ENCODE assay signal across 9 cellular contexts in genomic region chr6:36422714-36423100, GRCh38. TPM values are rescaled to one million over a fixed set of nuclear protein-coding genes. Genes with fewer than 3 reads are reported as not detected.
DNase-seq lines count a peak whose midpoint lies in the region; ATAC-seq and TF ChIP-seq lines count a peak whose summit lies in the region.
"Had no signal": no experiment of that assay in that cellular context is flagged by ENCODE, and none has a peak within 500 bp of the region (broad histone marks: within the 10 kb centered on the region; RNA-seq: fewer than 3 reads in every experiment).

No MANE protein-coding gene starts in this region.

- no peaks in the 10 kb centered on the region for H3K9me3 ChIP-seq in PC-9 (ENCODE audit: insufficient read depth, low read depth)
- no peaks in the 10 kb centered on the region for H3K9me3 ChIP-seq in esophagus muscularis mucosa

- CTCF ChIA-PET in PC-9 (lab: Charles Lee) = interaction anchor here (0.6 kb wide), 1 partner anchor 185 kb away, joined by 6 read pairs; no protein-coding TSS in a partner anchor

- ATAC-seq in GM19035 (IDR thresholded peaks at IDR 0.05; ENCODE audit: unreplicated experiment) = no peak

- H3K9me2 ChIP-seq in PC-9 (ENCODE audit: insufficient read depth) = no peaks in the 10 kb centered on the region

- H3K4me1 ChIP-seq in PC-9 (replicated peaks; ENCODE audit: insufficient read depth) (peaks cover 44% of the 10 kb centered on the region), esophagus muscularis mucosa (peaks cover 5 to 16% (median 12%) of the 10 kb centered on the region in 4 donors)

- H3K79me2 ChIP-seq in PC-9 (ENCODE audit: low read depth) = no peaks in the 10 kb centered on the region

- BruUV-seq in PC-9 (replicated peaks; lab: Mats Ljungman, UMichigan) = no TSS peak

- H3K4me2 ChIP-seq in PC-9 = peak overlapping the region; percentile 95

- H4K20me1 ChIP-seq in PC-9 (ENCODE audit: insufficient read depth) = no peaks in the 10 kb centered on the region

- no peak for TF ChIP-seq POLR2A in esophagus muscularis mucosa (IDR thresholded peaks at IDR 0.05; ENCODE audit: low read depth)

- TF ChIP-seq CTCF in GM12875 (IDR thresholded peaks at IDR 0.05; ENCODE audit: borderline replicate concordance, insufficient read depth, low read depth, low read length) = no peak
- no peak for TF ChIP-seq CTCF in PC-9 (conservative IDR thresholded peaks at IDR 0.05)
- TF ChIP-seq CTCF in esophagus muscularis mucosa (IDR thresholded peaks at IDR 0.05) = no peak
- TF ChIP-seq CTCF in retinal pigment epithelial cell (conservative IDR thresholded peaks at IDR 0.05; ENCODE audit: low read depth, low read length) = no peak

- H3K27me3 ChIP-seq in PC-9 (ENCODE audit: insufficient read depth, low read depth) = no peaks in the 10 kb centered on the region
- H3K27me3 ChIP-seq in esophagus muscularis mucosa = no peaks in the 10 kb centered on the region

- intact Hi-C loops in PC-9 (cut with micrococcal nuclease; ENCODE audit: unreplicated experiment) = loop anchor here (1.0 to 5.0 kb wide), 6 partner anchors 21 to 335 kb away; partner anchors contain the start of gene CDKN1A
- intact Hi-C loops in esophagus muscularis mucosa (cut with DNase I) = loop anchor here (1.0 to 5.0 kb wide), 3 partner anchors 20 to 260 kb away; partner anchors contain the start of genes KCTD20, PXT1 and SRSF3

- peak overlapping the region; percentile 71; the same call in 1 of the 2 replicates for H2AFZ ChIP-seq in PC-9

- H3K27ac ChIP-seq in PC-9 (peak overlapping the region; percentile 35), esophagus muscularis mucosa (replicated peaks in 1 of 4) (peak overlapping the region; percentile 87 to 92 (median 90))

- peaks cover 29% of the 10 kb centered on the region for H3F3A ChIP-seq in PC-9 (ENCODE audit: insufficient read depth, low read depth)

- WGBS in esophagus muscularis mucosa = 10% methylated on average over 4 of the region's 4 CpGs

- H3K4me3 ChIP-seq in GM12875 (ENCODE audit: low read depth, low read length) (peak overlapping the region; percentile 21), PC-9 (peak overlapping the region; percentile 75; the same call in 1 of the 2 replicates), esophagus muscularis mucosa (peak overlapping the region; percentile 56 to 71 (median 62)), retinal pigment epithelial cell (ENCODE audit: low read length) (peak overlapping the region; percentile 49)

- H3K36me3 ChIP-seq in PC-9 (ENCODE audit: low read depth) = no peaks in the 10 kb centered on the region
- no peaks in the 10 kb centered on the region for H3K36me3 ChIP-seq in esophagus muscularis mucosa

- TF ChIP-seq EP300 in esophagus muscularis mucosa (IDR thresholded peaks at IDR 0.05) = no peak

- POLR2A ChIA-PET in PC-9 (lab: Charles Lee; ENCODE audit: unreplicated experiment) = interaction anchor here (0.5 to 0.8 kb wide), 5 partner anchors 11 to 943 kb away, joined by 3 to 6 read pairs (median 4); no protein-coding TSS in a partner anchor

- no peak for DNase-seq in PC-9
- DNase-seq in esophagus muscularis mucosa (ENCODE audit: extremely low spot score) = no peak
- no peak for DNase-seq in retinal pigment epithelial cell (ENCODE audit: low read depth)
- DNase-seq in D341Med (ENCODE audit: low spot score) = no peak
- DNase-seq in AG20443 (ENCODE audit: low spot score) = no peak
- no peak for DNase-seq in NCI-H1417 treated with DMSO at 0.1 percent for 48 hours (lab: John Stamatoyannopoulos, UW)

RNA-seq across cellular contexts. Expression of gene PXT1, which starts 19.9 kb away (rescaled TPM):
- total RNA-seq in PC-9 (2021) = not detected in 2 replicates
- total RNA-seq in esophagus muscularis mucosa = not detected
- total RNA-seq: glomerular endothelial cell had no signal

RNA-seq across cellular contexts. Expression of gene KCTD20, which starts 20.1 kb away (rescaled TPM):
- total RNA-seq in PC-9 (2021) = 34.2 and 42.5 TPM in 2 replicates
- total RNA-seq in esophagus muscularis mucosa = 10 to 100 TPM; 47.3 to 78.2 (median 63.0) TPM

RNA-seq across cellular contexts. Expression of gene ETV7, which starts 35.2 kb away (rescaled TPM):
- total RNA-seq in PC-9 (2021) = 0.57 and 0.83 TPM in 2 replicates
- 1 to 10 TPM in 1 of 4 donors, under 1 TPM in 1, not detected in 2; 0.71 to 1.5 TPM for total RNA-seq in esophagus muscularis mucosa

Comparison
In these comparisons a context has a peak if more than half of its experiments do, and no peak if none do; other contexts are left out.
1. H3K4me3 ChIP-seq: peak in every context shown above with its lines; median percentile 75 in PC-9; 62 in esophagus muscularis mucosa; 49 in retinal pigment epithelial cell; 21 in GM12875.